In genomic region chr2:199977984-199978415, GRCh38 we compare ENCODE assay signal across 8 cellular contexts. TPM values are rescaled to one million over a fixed set of nuclear protein-coding genes. Genes with fewer than 3 reads are reported as not detected.
DNase-seq lines count a peak whose midpoint lies in the region; ATAC-seq and TF ChIP-seq lines count a peak whose summit lies in the region.

No MANE protein-coding gene starts in this region.

- peak; percentile 74 for DNase-seq in activated CD4-positive, alpha-beta T cell treated with anti-CD3 and anti-CD28 coated beads, Interleukin-2, amount 10 ng/mL, durations not matched to agents 24 days and 14 days
- DNase-seq in activated CD4-positive, alpha-beta T cell treated with anti-CD3 and anti-CD28 coated beads, Interleukin-2, amount 50 U/mL, for 4 hours: no peak
- DNase-seq in activated CD8-positive, alpha-beta T cell treated with anti-CD3 and anti-CD28 coated beads, Interleukin-2, amount 10 ng/mL, durations not matched to agents 7 days and 5 days: no peak
- no peak for DNase-seq in GF-D8 (lab: John Stamatoyannopoulos, UW)
- DNase-seq in Right ventricle myocardium superior: no peak
- DNase-seq in NCI-H146 (lab: John Stamatoyannopoulos, UW): no peak

- H3K27me3 Mint-ChIP-seq in activated CD4-positive, alpha-beta T cell treated with anti-CD3 and anti-CD28 coated beads, Interleukin-2, amount 10 ng/mL, durations not matched to agents 24 days and 14 days: no peaks in the 10 kb centered on the region
- H3K27me3 Mint-ChIP-seq in activated CD8-positive, alpha-beta T cell treated with anti-CD3 and anti-CD28 coated beads, Interleukin-2, amount 10 ng/mL, durations not matched to agents 7 days and 5 days (ENCODE audit: low read depth): no peaks in the 10 kb centered on the region
- no peaks in the 10 kb centered on the region for H3K27me3 Mint-ChIP-seq in nephron (ENCODE audit: low read depth)

- no peak for TF ChIP-seq CTCF in nephron (IDR thresholded peaks at IDR 0.05; ENCODE audit: unreplicated experiment in 3 of 3)

- POLR2A ChIA-PET in activated CD8-positive, alpha-beta T cell treated with anti-CD3 and anti-CD28 coated beads, Interleukin-2, amount 10 ng/mL, durations not matched to agents 7 days and 5 days (lab: Charles Lee): interaction anchor here (0.6 kb wide), 1 partner anchor 595 kb away, joined by 3 read pairs; no protein-coding TSS in a partner anchor

- peaks cover 5% of the 10 kb centered on the region for H3K36me3 Mint-ChIP-seq in activated CD4-positive, alpha-beta T cell treated with anti-CD3 and anti-CD28 coated beads, Interleukin-2, amount 10 ng/mL, durations not matched to agents 24 days and 14 days (ENCODE audit: low read depth)
- peaks cover 4% of the 10 kb centered on the region for H3K36me3 Mint-ChIP-seq in activated CD8-positive, alpha-beta T cell treated with anti-CD3 and anti-CD28 coated beads, Interleukin-2, amount 10 ng/mL, durations not matched to agents 7 days and 5 days (ENCODE audit: low read depth)
- H3K36me3 Mint-ChIP-seq in nephron (ENCODE audit: low read depth): no peaks in the 10 kb centered on the region

- peak; percentile 43 for ATAC-seq in HG03025 (IDR thresholded peaks at IDR 0.05; ENCODE audit: low FRiP score, unreplicated experiment)
- peak; percentile 62 for ATAC-seq in activated CD8-positive, alpha-beta T cell treated with anti-CD3 and anti-CD28 coated beads, Interleukin-2, amount 10 ng/mL, durations not matched to agents 7 days and 5 days
- no peak for ATAC-seq in Right ventricle myocardium superior (ENCODE audit: poor library complexity)

- H3K9me3 Mint-ChIP-seq in activated CD4-positive, alpha-beta T cell treated with anti-CD3 and anti-CD28 coated beads, Interleukin-2, amount 10 ng/mL, durations not matched to agents 24 days and 14 days: no peaks in the 10 kb centered on the region
- no peaks in the 10 kb centered on the region for H3K9me3 Mint-ChIP-seq in activated CD8-positive, alpha-beta T cell treated with anti-CD3 and anti-CD28 coated beads, Interleukin-2, amount 10 ng/mL, durations not matched to agents 7 days and 5 days (ENCODE audit: insufficient read depth)
- no peaks in the 10 kb centered on the region for H3K9me3 Mint-ChIP-seq in nephron

- H3K4me3 Mint-ChIP-seq in activated CD4-positive, alpha-beta T cell treated with anti-CD3 and anti-CD28 coated beads, Interleukin-2, amount 10 ng/mL, durations not matched to agents 24 days and 14 days: peak overlapping the region; percentile 8
- H3K4me3 Mint-ChIP-seq in activated CD8-positive, alpha-beta T cell treated with anti-CD3 and anti-CD28 coated beads, Interleukin-2, amount 10 ng/mL, durations not matched to agents 7 days and 5 days: no peak overlapping the region
- H3K4me3 Mint-ChIP-seq in nephron: no peak overlapping the region

- H3K4me1 Mint-ChIP-seq in activated CD4-positive, alpha-beta T cell treated with anti-CD3 and anti-CD28 coated beads, Interleukin-2, amount 10 ng/mL, durations not matched to agents 24 days and 14 days: peaks cover 23% of the 10 kb centered on the region
- peaks cover 21% of the 10 kb centered on the region for H3K4me1 Mint-ChIP-seq in activated CD8-positive, alpha-beta T cell treated with anti-CD3 and anti-CD28 coated beads, Interleukin-2, amount 10 ng/mL, durations not matched to agents 7 days and 5 days (ENCODE audit: low read depth)
- peaks cover 36% of the 10 kb centered on the region for H3K4me1 Mint-ChIP-seq in nephron

- peak overlapping the region; percentile 45 for H3K27ac Mint-ChIP-seq in activated CD4-positive, alpha-beta T cell treated with anti-CD3 and anti-CD28 coated beads, Interleukin-2, amount 10 ng/mL, durations not matched to agents 24 days and 14 days
- peak overlapping the region; percentile 3 for H3K27ac Mint-ChIP-seq in activated CD8-positive, alpha-beta T cell treated with anti-CD3 and anti-CD28 coated beads, Interleukin-2, amount 10 ng/mL, durations not matched to agents 7 days and 5 days
- peak overlapping the region; percentile 47 to 77 (median 67) for H3K27ac Mint-ChIP-seq in nephron

- intact Hi-C loops in activated CD4-positive, alpha-beta T cell treated with anti-CD3 and anti-CD28 coated beads, Interleukin-2, amount 10 ng/mL, durations not matched to agents 24 days and 14 days (cut with micrococcal nuclease): loop anchor here (2.0 kb wide), 1 partner anchor 725 kb away; no protein-coding TSS in a partner anchor
- intact Hi-C loops in Right ventricle myocardium superior (cut with DNase I): loop anchor here (10.0 kb wide), 1 partner anchor 727 kb away; no protein-coding TSS in a partner anchor

- CTCF ChIA-PET in activated CD8-positive, alpha-beta T cell treated with anti-CD3 and anti-CD28 coated beads, Interleukin-2, amount 10 ng/mL, durations not matched to agents 7 days and 5 days (lab: Charles Lee): interaction anchor here (1.0 to 3.3 kb wide), 3 partner anchors 11 to 503 kb away, joined by 4 to 33 read pairs (median 4); no protein-coding TSS in a partner anchor

RNA-seq across cellular contexts. Expression of gene MAIP1, which starts 22.6 kb away (rescaled TPM):
- total RNA-seq in activated CD4-positive, alpha-beta T cell treated with anti-CD3 and anti-CD28 coated beads, Interleukin-2, amount 10 ng/mL, durations not matched to agents 24 days and 14 days: 27.9 and 29.6 TPM in 2 replicates
- 10 to 100 TPM; 21.5 to 21.9 TPM for total RNA-seq in activated CD8-positive, alpha-beta T cell treated with anti-CD3 and anti-CD28 coated beads, Interleukin-2, amount 10 ng/mL, durations not matched to agents 7 days and 5 days
- 28.2 TPM for total RNA-seq in Right ventricle myocardium superior

RNA-seq across cellular contexts. Expression of gene TYW5, which starts 22.7 kb away (rescaled TPM):
- 10.9 and 11.7 TPM in 2 replicates for total RNA-seq in activated CD4-positive, alpha-beta T cell treated with anti-CD3 and anti-CD28 coated beads, Interleukin-2, amount 10 ng/mL, durations not matched to agents 24 days and 14 days
- 1 to 10 TPM; 7.3 to 7.5 TPM for total RNA-seq in activated CD8-positive, alpha-beta T cell treated with anti-CD3 and anti-CD28 coated beads, Interleukin-2, amount 10 ng/mL, durations not matched to agents 7 days and 5 days
- total RNA-seq in Right ventricle myocardium superior: 2.7 TPM

Comparison
In these comparisons a context has a peak if more than half of its experiments do, and no peak if none do; other contexts are left out.
1. H3K27ac Mint-ChIP-seq: peak in every context shown above with its lines; median percentile 67 in nephron; 45 in activated CD4-positive, alpha-beta T cell treated with anti-CD3 and anti-CD28 coated beads, Interleukin-2, amount 10 ng/mL, durations not matched to agents 24 days and 14 days; 3 in activated CD8-positive, alpha-beta T cell treated with anti-CD3 and anti-CD28 coated beads, Interleukin-2, amount 10 ng/mL, durations not matched to agents 7 days and 5 days.